ENCODE assay signal across 8 cellular contexts in genomic region chr15:57993409-57993808, GRCh38.
"Had no signal": no experiment of that assay in that cellular context is flagged by ENCODE, and none has a peak within 500 bp of the region (broad histone marks: within the 10 kb centered on the region; RNA-seq: fewer than 3 reads in every experiment).

No MANE protein-coding gene starts in this region.

- H3K4me3 ChIP-seq: GM23338 had no signal

- H3K4me2 ChIP-seq: GM23338, KMS-11 had no signal

- H3K27ac Mint-ChIP-seq: GM23338, H9 had no signal

- H3K27ac ChIP-seq: KMS-11 had no signal

- H3K4me3 Mint-ChIP-seq: GM23338, H9 had no signal

- FAIRE-seq: H1, H54, HTR-8/SVneo had no signal

- H3K9me3 Mint-ChIP-seq: H9 had no signal

- ATAC-seq: GM23338 had no signal

- H2AFZ ChIP-seq: GM23338 had no signal

- DNase-seq: H9, HCEC 1CT, KBM-7 had no signal

- H3K4me1 Mint-ChIP-seq: GM23338, H9 had no signal

- H3K9ac ChIP-seq: KMS-11 had no signal
